In the genomic region with DNA sequence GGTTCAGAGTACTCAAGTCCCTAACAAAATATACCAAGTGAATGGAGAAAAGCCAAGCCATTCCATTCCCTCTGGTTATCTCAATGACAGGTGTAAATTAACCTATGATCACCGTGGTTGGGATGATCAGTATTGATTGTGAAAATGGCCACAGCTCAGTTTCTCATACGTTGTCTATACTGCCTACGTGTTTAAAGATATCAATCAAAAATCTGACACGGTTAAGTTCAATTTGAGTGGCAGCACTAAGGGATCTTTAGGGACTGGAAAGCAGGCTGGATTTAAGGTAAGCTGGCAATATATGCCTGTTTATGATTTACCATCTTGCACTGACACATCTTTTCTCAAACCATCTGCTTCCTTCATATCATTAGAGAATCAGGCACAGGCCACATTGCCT, we compare ENCODE assay signal across 20 cellular contexts.
DNase-seq lines count a peak whose midpoint lies in the region; TF ChIP-seq lines count a peak whose summit lies in the region.
"Had no signal": no experiment of that assay in that cellular context is flagged by ENCODE, and none has a peak within 500 bp of the region (broad histone marks: within the 10 kb centered on the region; RNA-seq: fewer than 3 reads in every experiment).

No MANE protein-coding gene starts in this region.

- CTCF ChIA-PET in HEK293T (lab: Yijun Ruan, JAX): no interaction called here

- POLR2A ChIA-PET in HEK293T (lab: Yijun Ruan, JAX): no interaction called here

- DNase-seq in DMS 273 (lab: John Stamatoyannopoulos, UW; ENCODE audit: unreplicated experiment) (peak; percentile 26), HEK293T (ENCODE audit: extremely low spot score) (no peak), NCI-H1694 treated with DMSO at 0.1 percent for 48 hours (lab: John Stamatoyannopoulos, UW) (peak; percentile 47), NCI-H69 (lab: John Stamatoyannopoulos, UW) (peak; percentile 55), globus pallidus (ENCODE audit: low spot score) (no peak), epidermal melanocyte (ENCODE audit: insufficient read length, low spot score) (no peak)
- no peak for DNase-seq in activated CD8-positive, alpha-beta memory T cell treated with anti-CD3 and anti-CD28 coated beads for 24 hours
- DNase-seq: 8988T; ACHN; AML-193; BE2C; Calu3; CD4-positive, alpha-beta T cell; CD8-positive, alpha-beta memory T cell; COR-L47; DMS79; EL; GDM1; H9; HFFc6 had no signal

TF ChIP-seq in HEK293T, 16 proteins besides CTCF, POLR2A, EP300 and RAD21:
- no peak for TF ChIP-seq ARNT (IDR thresholded peaks at IDR 0.05)
- TF ChIP-seq, protein P1, sequence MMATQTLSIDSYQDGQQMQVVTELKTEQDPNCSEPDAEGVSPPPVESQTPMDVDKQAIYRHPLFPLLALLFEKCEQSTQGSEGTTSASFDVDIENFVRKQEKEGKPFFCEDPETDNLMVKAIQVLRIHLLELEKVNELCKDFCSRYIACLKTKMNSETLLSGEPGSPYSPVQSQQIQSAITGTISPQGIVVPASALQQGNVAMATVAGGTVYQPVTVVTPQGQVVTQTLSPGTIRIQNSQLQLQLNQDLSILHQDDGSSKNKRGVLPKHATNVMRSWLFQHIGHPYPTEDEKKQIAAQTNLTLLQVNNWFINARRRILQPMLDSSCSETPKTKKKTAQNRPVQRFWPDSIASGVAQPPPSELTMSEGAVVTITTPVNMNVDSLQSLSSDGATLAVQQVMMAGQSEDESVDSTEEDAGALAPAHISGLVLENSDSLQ (IDR thresholded peaks at IDR 0.05): peak; percentile 67; the same call in 1 of the 2 replicates

Comparison
In these comparisons a context has a peak if more than half of its experiments do, and no peak if none do; other contexts are left out.
1. DNase-seq: peak in DMS 273 (single experiment), NCI-H1694 treated with DMSO at 0.1 percent for 48 hours (single experiment) and NCI-H69 (single experiment); none in HEK293T (single experiment), globus pallidus (single experiment), epidermal melanocyte (single experiment) and activated CD8-positive, alpha-beta memory T cell treated with anti-CD3 and anti-CD28 coated beads for 24 hours (single experiment).